Comparison of ENCODE assay signal across 19 cellular contexts in genomic region chr4:101201421-101201820, GRCh38.
DNase-seq lines count a peak whose midpoint lies in the region; ATAC-seq, FAIRE-seq and TF ChIP-seq lines count a peak whose summit lies in the region.
"Had no signal": no experiment of that assay in that cellular context is flagged by ENCODE, and none has a peak within 500 bp of the region (broad histone marks: within the 10 kb centered on the region; RNA-seq: fewer than 3 reads in every experiment).

No MANE protein-coding gene starts in this region.

- TF ChIP-seq CTCF in PC-3 (conservative IDR thresholded peaks at IDR 0.05; ENCODE audit: low read depth, low read length) (no peak), foreskin keratinocyte (conservative IDR thresholded peaks at IDR 0.05) (no peak), esophagus squamous epithelium (IDR thresholded peaks at IDR 0.05) (no peak), thyroid gland (IDR thresholded peaks at IDR 0.05) (no peak)

- peak overlapping the region; percentile 23; the same call in 1 of the 2 replicates for H3K4me2 ChIP-seq in PC-3 (ENCODE audit: low read length)

- H3K4me3 ChIP-seq in PC-3 (ENCODE audit: low read length) = no peak overlapping the region
- H3K4me3 ChIP-seq in esophagus squamous epithelium = no peak overlapping the region
- no peak overlapping the region for H3K4me3 ChIP-seq in thyroid gland (replicated peaks in 1 of 3)
- H3K4me3 ChIP-seq: SJCRH30 had no signal

- H3K27ac ChIP-seq in PC-3 (ENCODE audit: low read length) (peak overlapping the region; percentile 95), foreskin keratinocyte (peak overlapping the region; percentile 47), esophagus squamous epithelium (no peak overlapping the region), thyroid gland (no peak overlapping the region)
- H3K27ac ChIP-seq: parathyroid adenoma, SJCRH30 had no signal

- peaks cover 40% of the 10 kb centered on the region for H3K79me2 ChIP-seq in PC-3 (ENCODE audit: low read length)
- H3K79me2 ChIP-seq: parathyroid adenoma had no signal

- no TSS peak for BruUV-seq in PC-3 (replicated peaks; lab: Mats Ljungman, UMichigan)

- peak; percentile 18 for DNase-seq in ACHN
- no peak for DNase-seq in GM19239 (ENCODE audit: insufficient read length, low spot score)
- DNase-seq in PC-3 = no peak
- DNase-seq in foreskin keratinocyte = peak; percentile 59 to 79
- DNase-seq in esophagus squamous epithelium (lab: John Stamatoyannopoulos, UW) = no peak
- no peak for DNase-seq in thyroid gland
- no peak for DNase-seq in 8988T
- DNase-seq: activated CD8-positive, alpha-beta T cell treated with anti-CD3 and anti-CD28 coated beads for 36 hours; activated effector memory CD4-positive, alpha-beta T cell treated with anti-CD3 and anti-CD28 coated beads, Interleukin-2, amount 50 U/mL, for 16 hours; BE2C; effector memory CD4-positive, alpha-beta T cell; EL; immature natural killer cell; NCI-H1105 treated with DMSO at 0.1 percent for 48 hours; NK-92 treated with Interleukin-12 subunit alpha and Interleukin-12 subunit beta, amount 100 ng/mL, for 24 hours; stimulated activated CD4-positive, alpha-beta T cell treated with anti-CD3 and anti-CD28 coated beads, Interleukin-15, amount 100 ng/mL, for 24 hours had no signal

- CTCF ChIA-PET in PC-3 (lab: Charles Lee) = no interaction called here

- intact Hi-C loops in PC-3 (cut with micrococcal nuclease) (no loop called here), esophagus squamous epithelium (cut with DNase I) (no loop called here), thyroid gland (cut with DNase I) (no loop called here)

- no peaks in the 10 kb centered on the region for H4K20me1 ChIP-seq in PC-3 (ENCODE audit: low read length)

- in situ Hi-C loops in ACHN (cut with HindIII; ENCODE audit: low pct_ligation_motif_present, low pct_unique_long_range_greater_than_20kb, low sequenced_read_pairs) = no loop called here

- H3K36me3 ChIP-seq in PC-3 (ENCODE audit: low read depth, low read length) (no peaks in the 10 kb centered on the region), esophagus squamous epithelium (no peaks in the 10 kb centered on the region), thyroid gland (no peaks in the 10 kb centered on the region)
- H3K36me3 ChIP-seq: BE2C, SJCRH30 had no signal

- H2AFZ ChIP-seq in PC-3 (ENCODE audit: low read length) = no peak overlapping the region
- H2AFZ ChIP-seq: parathyroid adenoma had no signal

- 38 to 42% methylated on average over 2 of the region's 2 CpGs for WGBS in esophagus squamous epithelium, 2 donors
- WGBS in thyroid gland, 2 donors = 44 to 73% methylated on average over 2 of the region's 2 CpGs

- TF ChIP-seq POLR2A in esophagus squamous epithelium (IDR thresholded peaks at IDR 0.05) (no peak), thyroid gland (IDR thresholded peaks at IDR 0.05) (no peak)

- POLR2A ChIA-PET in PC-3 (lab: Charles Lee; ENCODE audit: unreplicated experiment) = interaction anchor here (0.6 kb wide), 1 partner anchor 31 kb away, joined by 7 read pairs; no protein-coding TSS in a partner anchor

- H3K9me3 ChIP-seq in PC-3 (ENCODE audit: low read length) = no peaks in the 10 kb centered on the region
- H3K9me3 ChIP-seq in esophagus squamous epithelium = no peaks in the 10 kb centered on the region
- no peaks in the 10 kb centered on the region for H3K9me3 ChIP-seq in thyroid gland
- H3K9me3 ChIP-seq: BE2C, SJCRH30 had no signal

- no peaks in the 10 kb centered on the region for H3K9me2 ChIP-seq in PC-3 (replicated peaks; ENCODE audit: low read length)

- peak; percentile 86 for FAIRE-seq in GM19239 (lab: Jason Lieb, UNC)

- ATAC-seq in PC-3 (no peak), foreskin keratinocyte (peak; percentile 57), HG02642 (IDR thresholded peaks at IDR 0.05; ENCODE audit: poor library complexity, unreplicated experiment) (no peak)
- ATAC-seq: activated CD8-positive, alpha-beta T cell treated with anti-CD3 and anti-CD28 coated beads for 36 hours had no signal

- peak overlapping the region; percentile 56 for H3K9ac ChIP-seq in PC-3 (ENCODE audit: low read length)
- H3K9ac ChIP-seq: parathyroid adenoma had no signal

- H3K27me3 ChIP-seq in PC-3 (ENCODE audit: low read length) (no peaks in the 10 kb centered on the region), foreskin keratinocyte (no peaks in the 10 kb centered on the region), esophagus squamous epithelium (no peaks in the 10 kb centered on the region), thyroid gland (no peaks in the 10 kb centered on the region)
- H3K27me3 ChIP-seq: BE2C, SJCRH30 had no signal

- H3F3A ChIP-seq in PC-3 (ENCODE audit: low read length, unreplicated experiment) = no peaks in the 10 kb centered on the region

- H3K4me1 ChIP-seq in PC-3 (ENCODE audit: insufficient read depth, low read length) (peaks cover 29% of the 10 kb centered on the region), foreskin keratinocyte (peaks cover 26% of the 10 kb centered on the region), esophagus squamous epithelium (peaks cover 0 to 53% (median 14%) of the 10 kb centered on the region in 3 donors), thyroid gland (peaks cover 26 to 47% of the 10 kb centered on the region in 2 donors)
- H3K4me1 ChIP-seq: SJCRH30 had no signal

Comparison
In these comparisons a context has a peak if more than half of its experiments do, and no peak if none do; other contexts are left out.
1. DNase-seq: peak in ACHN (single experiment) and foreskin keratinocyte (2 of 2); none in GM19239 (single experiment), PC-3 (single experiment), esophagus squamous epithelium (single experiment), thyroid gland (0 of 2) and 8988T (single experiment).
2. H3K27ac ChIP-seq: peak in PC-3 (single experiment) and foreskin keratinocyte (single experiment); none in esophagus squamous epithelium (0 of 4) and thyroid gland (0 of 3).